9 cellular contexts compared by ENCODE assay signal in genomic region chrX:40109288-40110008, GRCh38. TPM values are rescaled to one million over a fixed set of nuclear protein-coding genes. Genes with fewer than 3 reads are reported as not detected.
DNase-seq lines count a peak whose midpoint lies in the region; ATAC-seq and TF ChIP-seq lines count a peak whose summit lies in the region.
"Had no signal": no experiment of that assay in that cellular context is flagged by ENCODE, and none has a peak within 500 bp of the region (broad histone marks: within the 10 kb centered on the region; RNA-seq: fewer than 3 reads in every experiment).

No MANE protein-coding gene starts in this region.

- H3K27ac ChIP-seq in CD4-positive, alpha-beta T cell (ENCODE audit: low read depth, low read length), result no peak overlapping the region
- no peak overlapping the region for H3K27ac ChIP-seq in SU-DHL-6 (ENCODE audit: low read depth, low read length)

- no peaks in the 10 kb centered on the region for H3K27me3 Mint-ChIP-seq in CD4-positive, alpha-beta T cell
- peaks cover 3% of the 10 kb centered on the region for H3K27me3 Mint-ChIP-seq in T-helper 2 cell treated with Interferon-gamma antibody and Interleukin-4, amounts not matched to agents 5 μg/mL and 100 μg/mL, for 36 hours (ENCODE audit: low read depth)

- H2AFZ ChIP-seq in SU-DHL-6 (ENCODE audit: low read depth, low read length, severe bottlenecking), result no peak overlapping the region

- H3K9me3 ChIP-seq in CD4-positive, alpha-beta T cell (ENCODE audit: control insufficient read depth, low read length), result no peaks in the 10 kb centered on the region
- no peaks in the 10 kb centered on the region for H3K9me3 ChIP-seq in SU-DHL-6 (ENCODE audit: insufficient read depth, low read length)

- H3K4me2 ChIP-seq in SU-DHL-6 (ENCODE audit: low read depth, low read length, poor library complexity, severe bottlenecking), result peak overlapping the region; percentile 55

- H3F3A ChIP-seq in SU-DHL-6 (ENCODE audit: insufficient read depth), result peaks cover 5% of the 10 kb centered on the region; the same call in 1 of the 2 replicates

- intact Hi-C loops in CD4-positive, alpha-beta T cell (cut with DNase I, micrococcal nuclease), result loop anchor here in 1 of 2 experiments (5.0 kb wide), 1 partner anchor 38 kb away; no protein-coding TSS in a partner anchor

- no peak for TF ChIP-seq CTCF in CD4-positive, alpha-beta T cell (IDR thresholded peaks at IDR 0.05)
- TF ChIP-seq CTCF in HFF-Myc (IDR thresholded peaks at IDR 0.05; ENCODE audit: low read depth, low read length, missing control alignments) (no peak), SU-DHL-6 (IDR thresholded peaks at IDR 0.05; ENCODE audit: insufficient read depth, low read length, poor library complexity, severe bottlenecking) (no peak), fibroblast of pulmonary artery (IDR thresholded peaks at IDR 0.05; ENCODE audit: low read length, missing control alignments) (no peak), omental fat pad (IDR thresholded peaks at IDR 0.05) (no peak)

- peak overlapping the region; percentile 39 for H3K27ac Mint-ChIP-seq in CD4-positive, alpha-beta T cell
- no peak overlapping the region for H3K27ac Mint-ChIP-seq in T-helper 2 cell treated with Interferon-gamma antibody and Interleukin-4, amounts not matched to agents 5 μg/mL and 100 μg/mL, for 36 hours

- no peaks in the 10 kb centered on the region for H3K36me3 ChIP-seq in SU-DHL-6 (ENCODE audit: low read length)

- CTCF ChIA-PET in CD4-positive, alpha-beta T cell (lab: Charles Lee), result interaction anchor here (1.1 kb wide), 1 partner anchor 10 kb away, joined by 3 read pairs; no protein-coding TSS in a partner anchor

- peak overlapping the region; percentile 32 for H3K9ac ChIP-seq in SU-DHL-6 (ENCODE audit: low read length)

- no peaks in the 10 kb centered on the region for H3K79me2 ChIP-seq in SU-DHL-6 (ENCODE audit: insufficient read depth, low read length)

- no peaks in the 10 kb centered on the region for H3K27me3 ChIP-seq in CD4-positive, alpha-beta T cell (ENCODE audit: control insufficient read depth, insufficient read depth, low read length)
- H3K27me3 ChIP-seq in SU-DHL-6 (ENCODE audit: low read length), result no peaks in the 10 kb centered on the region

- no peaks in the 10 kb centered on the region for H3K36me3 Mint-ChIP-seq in CD4-positive, alpha-beta T cell (ENCODE audit: low read depth)
- H3K36me3 Mint-ChIP-seq in T-helper 2 cell treated with Interferon-gamma antibody and Interleukin-4, amounts not matched to agents 5 μg/mL and 100 μg/mL, for 36 hours (ENCODE audit: low read depth), result no peaks in the 10 kb centered on the region

- H3K4me3 Mint-ChIP-seq in CD4-positive, alpha-beta T cell, result peak overlapping the region; percentile 79
- H3K4me3 Mint-ChIP-seq in T-helper 2 cell treated with Interferon-gamma antibody and Interleukin-4, amounts not matched to agents 5 μg/mL and 100 μg/mL, for 36 hours, result no peak overlapping the region
- H3K4me3 Mint-ChIP-seq: T-helper 1 cell treated with Interleukin-12 subunit alpha and Interleukin-12 subunit beta and Interleukin-4 antibody, amounts not matched to agents 30 μg/mL and 1 μg/mL, for 36 hours had no signal

- peaks cover 4% of the 10 kb centered on the region for H3K4me1 Mint-ChIP-seq in CD4-positive, alpha-beta T cell (ENCODE audit: low read depth)
- peaks cover 13% of the 10 kb centered on the region for H3K4me1 Mint-ChIP-seq in T-helper 2 cell treated with Interferon-gamma antibody and Interleukin-4, amounts not matched to agents 5 μg/mL and 100 μg/mL, for 36 hours (ENCODE audit: low read depth)

- H3K9me2 ChIP-seq in SU-DHL-6 (replicated peaks; ENCODE audit: insufficient read depth, low read length), result no peaks in the 10 kb centered on the region

- H3K9me3 Mint-ChIP-seq in CD4-positive, alpha-beta T cell, result no peaks in the 10 kb centered on the region
- no peaks in the 10 kb centered on the region for H3K9me3 Mint-ChIP-seq in T-helper 2 cell treated with Interferon-gamma antibody and Interleukin-4, amounts not matched to agents 5 μg/mL and 100 μg/mL, for 36 hours
- H3K9me3 Mint-ChIP-seq: T-helper 1 cell treated with Interleukin-12 subunit alpha and Interleukin-12 subunit beta and Interleukin-4 antibody, amounts not matched to agents 30 μg/mL and 1 μg/mL, for 36 hours had no signal

- POLR2A ChIA-PET in CD4-positive, alpha-beta T cell (lab: Charles Lee), result interaction anchor here (1.0 to 1.9 kb wide), 6 partner anchors 11 to 137 kb away, joined by 3 to 21 read pairs (median 4); partner anchors contain the start of gene BCOR

- DNase-seq in CD4-positive, alpha-beta T cell, result peak in 1 of 10 experiments; percentile 40
- no peak for DNase-seq in HFF-Myc (ENCODE audit: extremely low read depth, low read depth)
- peak; percentile 68 for DNase-seq in fibroblast of pulmonary artery (ENCODE audit: low read depth)
- DNase-seq in omental fat pad (ENCODE audit: low spot score), result no peak
- DNase-seq in SHP77 treated with DMSO at 0.1 percent for 48 hours (lab: John Stamatoyannopoulos, UW), result no peak
- no peak for DNase-seq in T-helper 2 cell treated with Interferon-gamma antibody and Interleukin-4, amounts not matched to agents 5 μg/mL and 100 μg/mL, for 36 hours (ENCODE audit: low spot score)
- no peak for DNase-seq in GM19240 (ENCODE audit: insufficient read length, low spot score)

- ATAC-seq in CD4-positive, alpha-beta T cell (ENCODE audit: poor library complexity), result no peak
- peak; percentile 17 for ATAC-seq in omental fat pad (ENCODE audit: low FRiP score)

- H3K4me3 ChIP-seq in HFF-Myc (replicated peaks; ENCODE audit: low read depth, low read length) (peak overlapping the region; percentile 35), SU-DHL-6 (ENCODE audit: insufficient read depth, low read length, poor library complexity, severe bottlenecking) (peak overlapping the region; percentile 34), fibroblast of pulmonary artery (replicated peaks; ENCODE audit: low read depth, low read length) (peak overlapping the region; percentile 48)

- no peaks in the 10 kb centered on the region for H4K20me1 ChIP-seq in SU-DHL-6 (ENCODE audit: low read depth, low read length)

RNA-seq across cellular contexts. Expression of gene BCOR, which starts 11.7 kb away (rescaled TPM):
- 10 to 100 TPM; 26.1 to 26.3 TPM for total RNA-seq in CD4-positive, alpha-beta T cell
- 10 to 100 TPM; 12.8 to 28.8 (median 18.6) TPM for total RNA-seq in omental fat pad
